8 cellular contexts compared by ENCODE assay signal in the genomic region with DNA sequence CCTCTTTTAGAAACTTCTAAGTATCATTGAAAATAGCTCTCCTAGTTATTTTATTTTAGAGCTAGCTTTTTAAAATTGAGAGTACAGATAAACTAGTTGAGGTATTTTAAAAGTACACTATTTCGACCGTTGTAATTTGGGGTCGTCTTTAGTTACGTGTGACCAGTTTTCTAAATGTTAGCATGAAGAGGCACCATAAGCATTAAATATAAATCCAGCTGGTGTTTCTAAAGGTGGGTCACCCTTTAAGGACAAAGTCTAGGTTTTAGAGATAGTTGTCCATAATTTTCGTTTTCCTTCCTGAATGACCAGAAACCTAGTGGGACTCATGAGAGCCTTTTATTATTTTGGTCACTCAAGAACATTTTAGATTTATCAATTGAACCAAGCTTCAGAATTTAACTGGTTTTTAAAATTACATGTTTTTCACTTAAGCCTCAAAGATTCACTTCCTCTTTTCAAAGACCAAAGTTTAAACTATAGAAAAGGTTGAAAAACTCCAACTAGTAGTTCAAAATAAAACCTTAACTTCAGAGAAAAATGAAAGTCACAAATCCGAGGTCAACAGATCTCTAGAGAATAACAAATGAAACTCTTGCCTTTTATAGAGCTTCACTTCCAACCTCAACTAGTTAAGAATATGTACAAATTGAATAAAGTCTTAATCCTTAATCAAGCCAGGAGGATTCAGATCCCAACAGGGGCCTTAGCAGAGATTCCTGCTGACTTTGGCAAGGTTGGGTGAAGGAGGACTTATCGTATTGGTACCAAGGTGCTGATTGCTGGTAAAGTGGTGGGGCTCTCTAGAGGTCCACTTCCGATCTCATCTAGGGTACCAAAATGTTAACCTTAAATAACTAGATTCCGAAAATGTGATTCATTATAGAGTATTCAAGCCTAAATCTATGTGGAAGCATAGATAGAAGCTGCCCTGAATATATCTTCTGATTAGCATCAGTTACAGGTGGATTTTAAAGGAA. TPM values are rescaled to one million over a fixed set of nuclear protein-coding genes. Genes with fewer than 3 reads are reported as not detected.
DNase-seq lines count a peak whose midpoint lies in the region; ATAC-seq and TF ChIP-seq lines count a peak whose summit lies in the region.
"Had no signal": no experiment of that assay in that cellular context is flagged by ENCODE, and none has a peak within 500 bp of the region (broad histone marks: within the 10 kb centered on the region; RNA-seq: fewer than 3 reads in every experiment).

No MANE protein-coding gene starts in this region.

- TF ChIP-seq CTCF in activated CD8-positive, alpha-beta T cell treated with anti-CD3 and anti-CD28 coated beads for 36 hours (IDR thresholded peaks at IDR 0.05) = no peak

- H3K9me3 Mint-ChIP-seq in activated CD8-positive, alpha-beta T cell treated with anti-CD3 and anti-CD28 coated beads for 36 hours = peaks cover 20% of the 10 kb centered on the region
- H3K9me3 Mint-ChIP-seq in activated CD8-positive, alpha-beta memory T cell treated with anti-CD3 and anti-CD28 coated beads, Interleukin-2, amount 10 ng/mL, durations not matched to agents 7 days and 5 days (ENCODE audit: low read depth) = peaks cover 6% of the 10 kb centered on the region

- peak overlapping the region in 1 of 5 donors; percentile 35 for H3K9ac ChIP-seq in subcutaneous abdominal adipose tissue (ENCODE audit: low read length in 5 of 5)

- peaks cover 4 to 20% (median 8%) of the 10 kb centered on the region in 5 donors for H3K36me3 ChIP-seq in subcutaneous abdominal adipose tissue (ENCODE audit: control insufficient read depth in 5 of 5, insufficient read depth in 5 of 5, low read length in 5 of 5)

- H3K4me3 ChIP-seq in subcutaneous abdominal adipose tissue (ENCODE audit: low read depth in 1 of 5, low read length in 5 of 5) = peak overlapping the region in 4 of 5 donors; percentile 25 to 52 (median 42)

- intact Hi-C loops in activated CD8-positive, alpha-beta T cell treated with anti-CD3 and anti-CD28 coated beads for 36 hours (cut with micrococcal nuclease) = no loop called here

- peaks cover 29% of the 10 kb centered on the region for H3K36me3 Mint-ChIP-seq in activated CD8-positive, alpha-beta T cell treated with anti-CD3 and anti-CD28 coated beads for 36 hours (ENCODE audit: low read depth)
- H3K36me3 Mint-ChIP-seq in activated CD8-positive, alpha-beta memory T cell treated with anti-CD3 and anti-CD28 coated beads, Interleukin-2, amount 10 ng/mL, durations not matched to agents 7 days and 5 days = peaks cover 37% of the 10 kb centered on the region

- peaks cover 32% of the 10 kb centered on the region for H3K4me1 Mint-ChIP-seq in activated CD8-positive, alpha-beta T cell treated with anti-CD3 and anti-CD28 coated beads for 36 hours (ENCODE audit: low read depth)
- H3K4me1 Mint-ChIP-seq in activated CD8-positive, alpha-beta memory T cell treated with anti-CD3 and anti-CD28 coated beads, Interleukin-2, amount 10 ng/mL, durations not matched to agents 7 days and 5 days = no peaks in the 10 kb centered on the region

- peak; percentile 67 for ATAC-seq in GM19395 (IDR thresholded peaks at IDR 0.05; ENCODE audit: unreplicated experiment)
- ATAC-seq in HG03060 (IDR thresholded peaks at IDR 0.05; ENCODE audit: low read depth, unreplicated experiment) = peak; percentile 56
- no peak for ATAC-seq in activated CD8-positive, alpha-beta T cell treated with anti-CD3 and anti-CD28 coated beads for 36 hours
- no peak for ATAC-seq in activated CD8-positive, alpha-beta memory T cell treated with anti-CD3 and anti-CD28 coated beads, Interleukin-2, amount 10 ng/mL, durations not matched to agents 7 days and 5 days

- DNase-seq in activated CD8-positive, alpha-beta T cell treated with anti-CD3 and anti-CD28 coated beads for 36 hours = no peak
- no peak for DNase-seq in activated CD8-positive, alpha-beta memory T cell treated with anti-CD3 and anti-CD28 coated beads, Interleukin-2, amount 10 ng/mL, durations not matched to agents 7 days and 5 days
- no peak for DNase-seq in GOT3 (lab: John Stamatoyannopoulos, UW)
- no peak for DNase-seq in NK-92 treated with Interleukin-12 subunit alpha and Interleukin-12 subunit beta, amount 100 ng/mL, for 24 hours (lab: John Stamatoyannopoulos, UW)
- DNase-seq: activated naive CD8-positive, alpha-beta T cell treated with anti-CD3 and anti-CD28 coated beads, Interleukin-2, amount 10 ng/mL, durations not matched to agents 7 days and 5 days had no signal

- peak overlapping the region; percentile 15 for H3K27ac ChIP-seq in subcutaneous abdominal adipose tissue (ENCODE audit: low read depth, low read length)

- H3K4me1 ChIP-seq in subcutaneous abdominal adipose tissue (ENCODE audit: control insufficient read depth in 5 of 5, insufficient read depth in 5 of 5, low read length in 5 of 5) = peaks cover 0 to 23% (median 22%) of the 10 kb centered on the region in 5 donors

- no peak overlapping the region for H3K4me3 Mint-ChIP-seq in activated CD8-positive, alpha-beta T cell treated with anti-CD3 and anti-CD28 coated beads for 36 hours
- H3K4me3 Mint-ChIP-seq in activated CD8-positive, alpha-beta memory T cell treated with anti-CD3 and anti-CD28 coated beads, Interleukin-2, amount 10 ng/mL, durations not matched to agents 7 days and 5 days = no peak overlapping the region

- H3K27me3 Mint-ChIP-seq in activated CD8-positive, alpha-beta T cell treated with anti-CD3 and anti-CD28 coated beads for 36 hours = no peaks in the 10 kb centered on the region
- no peaks in the 10 kb centered on the region for H3K27me3 Mint-ChIP-seq in activated CD8-positive, alpha-beta memory T cell treated with anti-CD3 and anti-CD28 coated beads, Interleukin-2, amount 10 ng/mL, durations not matched to agents 7 days and 5 days
- H3K27me3 Mint-ChIP-seq: activated naive CD8-positive, alpha-beta T cell treated with anti-CD3 and anti-CD28 coated beads, Interleukin-2, amount 10 ng/mL, durations not matched to agents 7 days and 5 days had no signal

- POLR2A ChIA-PET in activated CD8-positive, alpha-beta T cell treated with anti-CD3 and anti-CD28 coated beads for 36 hours (lab: Charles Lee) = no interaction called here

- peaks cover 15 to 27% (median 18%) of the 10 kb centered on the region in 5 donors for H3K9me3 ChIP-seq in subcutaneous abdominal adipose tissue (ENCODE audit: control insufficient read depth in 5 of 5, low read length in 5 of 5)

- CTCF ChIA-PET in activated CD8-positive, alpha-beta T cell treated with anti-CD3 and anti-CD28 coated beads for 36 hours (lab: Charles Lee) = interaction anchor here (1.2 to 1.7 kb wide), 2 partner anchors 349 to 352 kb away, joined by 3 to 4 read pairs; partner anchors contain the start of gene NETO2
- CTCF ChIA-PET in activated CD8-positive, alpha-beta memory T cell treated with anti-CD3 and anti-CD28 coated beads, Interleukin-2, amount 10 ng/mL, durations not matched to agents 7 days and 5 days (lab: Charles Lee) = interaction anchor here (1.3 kb wide), 1 partner anchor 16 kb away, joined by 3 read pairs; no protein-coding TSS in a partner anchor

- H3K27me3 ChIP-seq in subcutaneous abdominal adipose tissue (ENCODE audit: control insufficient read depth in 5 of 5, insufficient read depth in 4 of 5, low read length in 5 of 5) = no peaks in the 10 kb centered on the region

- peak overlapping the region; percentile 72 for H3K27ac Mint-ChIP-seq in activated CD8-positive, alpha-beta T cell treated with anti-CD3 and anti-CD28 coated beads for 36 hours
- H3K27ac Mint-ChIP-seq in activated CD8-positive, alpha-beta memory T cell treated with anti-CD3 and anti-CD28 coated beads, Interleukin-2, amount 10 ng/mL, durations not matched to agents 7 days and 5 days = no peak overlapping the region

RNA-seq across cellular contexts. Expression of gene PHKB, which starts 32.5 kb away (rescaled TPM):
- total RNA-seq in activated CD8-positive, alpha-beta T cell treated with anti-CD3 and anti-CD28 coated beads for 36 hours = 10 to 100 TPM; 20.2 to 23.1 TPM
- total RNA-seq in activated CD8-positive, alpha-beta memory T cell treated with anti-CD3 and anti-CD28 coated beads, Interleukin-2, amount 10 ng/mL, durations not matched to agents 7 days and 5 days = 10 to 100 TPM; 33.7 to 35.7 TPM

RNA-seq across cellular contexts. Expression of gene ITFG1, which starts 32.8 kb away (rescaled TPM):
- 10 to 100 TPM; 16.5 to 16.7 TPM for total RNA-seq in activated CD8-positive, alpha-beta T cell treated with anti-CD3 and anti-CD28 coated beads for 36 hours
- total RNA-seq in activated CD8-positive, alpha-beta memory T cell treated with anti-CD3 and anti-CD28 coated beads, Interleukin-2, amount 10 ng/mL, durations not matched to agents 7 days and 5 days = 10 to 100 TPM; 22.1 to 25.4 TPM

Comparison
In these comparisons a context has a peak if more than half of its experiments do, and no peak if none do; other contexts are left out.
1. ATAC-seq: peak in GM19395 (single experiment) and HG03060 (single experiment); none in activated CD8-positive, alpha-beta T cell treated with anti-CD3 and anti-CD28 coated beads for 36 hours (single experiment) and activated CD8-positive, alpha-beta memory T cell treated with anti-CD3 and anti-CD28 coated beads, Interleukin-2, amount 10 ng/mL, durations not matched to agents 7 days and 5 days (single experiment).